ENCODE assay signal across 10 cellular contexts in genomic region chr21:41876928-41877652, GRCh38. TPM values are rescaled to one million over a fixed set of nuclear protein-coding genes. Genes with fewer than 3 reads are reported as not detected.
DNase-seq lines count a peak whose midpoint lies in the region; ATAC-seq and TF ChIP-seq lines count a peak whose summit lies in the region.
"Had no signal": no experiment of that assay in that cellular context is flagged by ENCODE, and none has a peak within 500 bp of the region (broad histone marks: within the 10 kb centered on the region; RNA-seq: fewer than 3 reads in every experiment).

No MANE protein-coding gene starts in this region.

- H3K79me2 ChIP-seq in DND-41 (ENCODE audit: insufficient read depth, low read length), result peaks cover 70% of the 10 kb centered on the region
- peaks cover 7% of the 10 kb centered on the region for H3K79me2 ChIP-seq in Karpas-422 (ENCODE audit: low read length)
- H3K79me2 ChIP-seq in osteoblast (ENCODE audit: insufficient read depth, low read length), result peaks cover 50% of the 10 kb centered on the region

- H3K4me3 ChIP-seq in DND-41 (ENCODE audit: low read depth in 1 of 2, low read length in 2 of 2) (peak overlapping the region in 1 of 2 experiments; percentile 94; a peak in 1 of 4 replicates), Karpas-422 (ENCODE audit: low read length) (no peak overlapping the region), breast epithelium (peak overlapping the region in 2 of 3 donors; percentile 81 to 97), osteoblast (ENCODE audit: insufficient read depth, low read length) (peak overlapping the region; percentile 84)

- no peak for TF ChIP-seq POLR2A in breast epithelium (IDR thresholded peaks at IDR 0.05)

- H3K9ac ChIP-seq in DND-41 (ENCODE audit: low read depth, low read length), result peak overlapping the region; percentile 97
- no peak overlapping the region for H3K9ac ChIP-seq in Karpas-422 (ENCODE audit: low read length)

- DNase-seq in DND-41, result no peak
- no peak for DNase-seq in Karpas-422
- no peak for DNase-seq in breast epithelium (ENCODE audit: low spot score in 2 of 2)
- no peak for DNase-seq in osteoblast (ENCODE audit: insufficient read length, low spot score, missing footprints)
- DNase-seq in COR-L47 (lab: John Stamatoyannopoulos, UW), result no peak
- no peak for DNase-seq in HEK293T (ENCODE audit: extremely low spot score)
- no peak for DNase-seq in NCI-H2196 (lab: John Stamatoyannopoulos, UW; ENCODE audit: unreplicated experiment)
- DNase-seq: NCI-H510A treated with DMSO at 0.1 percent for 48 hours; stimulated activated naive B cell treated with anti-CD40 and anti-IgM and Interleukin-4, amounts not matched to agents 10 μg/mL and 1 μg/mL and 100 μg/mL, for 72 hours had no signal

- peaks cover 34% of the 10 kb centered on the region for H3K4me1 ChIP-seq in DND-41 (ENCODE audit: insufficient read depth, low read length)
- peaks cover 24% of the 10 kb centered on the region for H3K4me1 ChIP-seq in Karpas-422 (ENCODE audit: low read length)
- H3K4me1 ChIP-seq in breast epithelium, result no peaks in the 10 kb centered on the region
- peaks cover 11% of the 10 kb centered on the region for H3K4me1 ChIP-seq in osteoblast (ENCODE audit: insufficient read depth, low read length)

- H3K27ac ChIP-seq in DND-41 (ENCODE audit: low read length) (peak overlapping the region; percentile 49; the same call in 1 of the 2 replicates), Karpas-422 (ENCODE audit: low read length) (no peak overlapping the region), breast epithelium (no peak overlapping the region), osteoblast (ENCODE audit: low read depth, low read length) (peak overlapping the region; percentile 82)

- CTCF ChIA-PET in HEK293T (lab: Yijun Ruan, JAX), result interaction anchor here (0.7 to 1.1 kb wide), 4 partner anchors 45 to 265 kb away, joined by 3 to 4 read pairs (median 3); no protein-coding TSS in a partner anchor

- H2AFZ ChIP-seq in DND-41 (ENCODE audit: low read depth, low read length), result no peak overlapping the region
- no peak overlapping the region for H2AFZ ChIP-seq in Karpas-422 (ENCODE audit: low read length)
- peak overlapping the region; percentile 77 for H2AFZ ChIP-seq in osteoblast (ENCODE audit: low read length)

- intact Hi-C loops in breast epithelium (cut with DNase I; ENCODE audit: low total_unique reads), result no loop called here

- H4K20me1 ChIP-seq in DND-41 (ENCODE audit: insufficient read depth, low read length), result peaks cover 19% of the 10 kb centered on the region; the same call in 1 of the 2 replicates
- H4K20me1 ChIP-seq in Karpas-422 (ENCODE audit: insufficient read depth, low read depth, low read length), result peaks cover 46% of the 10 kb centered on the region
- no peaks in the 10 kb centered on the region for H4K20me1 ChIP-seq in osteoblast (ENCODE audit: insufficient read depth, low read length)

- no peak for ATAC-seq in DND-41 (ENCODE audit: insufficient read depth, low read depth)
- no peak for ATAC-seq in GM18517 (IDR thresholded peaks at IDR 0.05; ENCODE audit: unreplicated experiment)

- H3K27me3 ChIP-seq in DND-41 (ENCODE audit: insufficient read depth, low read length, poor library complexity), result no peaks in the 10 kb centered on the region
- no peaks in the 10 kb centered on the region for H3K27me3 ChIP-seq in Karpas-422 (ENCODE audit: low read length)
- H3K27me3 ChIP-seq in breast epithelium, result no peaks in the 10 kb centered on the region
- H3K27me3 ChIP-seq in osteoblast (ENCODE audit: insufficient read depth, low read length), result no peaks in the 10 kb centered on the region

- TF ChIP-seq CTCF in DND-41 (IDR thresholded peaks at IDR 0.05; ENCODE audit: borderline replicate concordance, extremely low read depth, low read length, poor library complexity, severe bottlenecking) (peak; percentile 32), breast epithelium (IDR thresholded peaks at IDR 0.05) (no peak), osteoblast (IDR thresholded peaks at IDR 0.05; ENCODE audit: extremely low read depth, low read depth, low read length) (no peak)

- no peaks in the 10 kb centered on the region for H3K9me2 ChIP-seq in Karpas-422 (replicated peaks; ENCODE audit: insufficient read depth, low read length)

- H3K36me3 ChIP-seq in DND-41 (ENCODE audit: insufficient read depth, low read length) (peaks cover 23% of the 10 kb centered on the region), Karpas-422 (ENCODE audit: insufficient read depth, low read length) (no peaks in the 10 kb centered on the region), breast epithelium (no peaks in the 10 kb centered on the region), osteoblast (ENCODE audit: insufficient read depth, low read length) (no peaks in the 10 kb centered on the region)

- POLR2A ChIA-PET in HEK293T (lab: Yijun Ruan, JAX), result interaction anchor here (1.2 kb wide), 1 partner anchor 30 kb away, joined by 4 read pairs; no protein-coding TSS in a partner anchor

- H3K4me2 ChIP-seq in DND-41 (ENCODE audit: insufficient read depth, low read length) (peak overlapping the region; percentile 85), Karpas-422 (ENCODE audit: low read depth, low read length, poor library complexity, severe bottlenecking) (peak overlapping the region; percentile 67), osteoblast (ENCODE audit: insufficient read depth, low read length) (peak overlapping the region; percentile 99)

- no peaks in the 10 kb centered on the region for H3K9me3 ChIP-seq in DND-41 (ENCODE audit: insufficient read depth, low read length, severe bottlenecking)
- no peaks in the 10 kb centered on the region for H3K9me3 ChIP-seq in Karpas-422 (ENCODE audit: low read length)
- H3K9me3 ChIP-seq in breast epithelium, result no peaks in the 10 kb centered on the region
- no peaks in the 10 kb centered on the region for H3K9me3 ChIP-seq in osteoblast (ENCODE audit: low read depth, low read length)

TF ChIP-seq in HEK293T, 16 proteins besides CTCF, POLR2A, EP300 and RAD21:
- TF ChIP-seq TARDBP (IDR thresholded peaks at IDR 0.05) (no peak), PKNOX1 (IDR thresholded peaks at IDR 0.05) (no peak)
TF ChIP-seq in HEK293T: peak in this region for 0.

RNA-seq across cellular contexts. Expression of gene PRDM15, which starts 2.1 kb away (rescaled TPM):
- 3.0 and 14.6 TPM in 2 replicates for total RNA-seq in Karpas-422 (2014; rRNA removed; shearing (Covaris generic); ENCODE audit: low replicate concordance)
- total RNA-seq in breast epithelium, result 10 to 100 TPM in 1 of 3 donors, 1 to 10 TPM in 2; 6.6 to 14.1 (median 9.2) TPM
- total RNA-seq in osteoblast, result 7.2 and 8.8 TPM in 2 replicates

Comparison
In these comparisons a context has a peak if more than half of its experiments do, and no peak if none do; other contexts are left out.
1. H3K27ac ChIP-seq: peak in DND-41 (single experiment) and osteoblast (single experiment); none in Karpas-422 (single experiment) and breast epithelium (0 of 2).
2. Peak in every context shown above with its lines, with median percentiles within 50 percentile points of each other: H3K4me2 ChIP-seq.